Comparison of ENCODE assay signal across 14 cellular contexts in genomic region chr11:123409886-123410549, GRCh38.
"Had no signal": no experiment of that assay in that cellular context is flagged by ENCODE, and none has a peak within 500 bp of the region (broad histone marks: within the 10 kb centered on the region; RNA-seq: fewer than 3 reads in every experiment).

No MANE protein-coding gene starts in this region.

- H3K9me3 ChIP-seq: gastroesophageal sphincter, left ventricle myocardium inferior, psoas muscle, right lobe of liver, tibial artery, vagina had no signal

- H3K4me1 Mint-ChIP-seq: memory B cell had no signal

- H3K36me3 Mint-ChIP-seq: memory B cell; stimulated activated effector memory CD8-positive, alpha-beta T cell treated with anti-CD3 and anti-CD28 coated beads, Interleukin-12 subunit alpha, Interleukin-12 subunit beta, amount 100 ng/mL, for 72 hours had no signal

- H3K4me3 Mint-ChIP-seq: activated CD4-positive, alpha-beta memory T cell treated with anti-CD3 and anti-CD28 coated beads, Interleukin-2, amount 10 ng/mL, durations not matched to agents 7 days and 5 days; activated CD4-positive, alpha-beta T cell treated with anti-CD3 and anti-CD28 coated beads for 36 hours; memory B cell; nephron; stimulated activated effector memory CD8-positive, alpha-beta T cell treated with anti-CD3 and anti-CD28 coated beads, Interleukin-12 subunit alpha, Interleukin-12 subunit beta, amount 100 ng/mL, for 72 hours had no signal

- H3K4me1 ChIP-seq: psoas muscle, right lobe of liver, tibial artery, vagina had no signal

- H2AFZ ChIP-seq: hepatocyte had no signal

- ATAC-seq: activated CD4-positive, alpha-beta T cell treated with anti-CD3 and anti-CD28 coated beads for 36 hours; gastroesophageal sphincter; psoas muscle; right lobe of liver; stimulated activated effector memory CD8-positive, alpha-beta T cell treated with anti-CD3 and anti-CD28 coated beads, Interleukin-12 subunit alpha, Interleukin-12 subunit beta, amount 100 ng/mL, for 72 hours had no signal

- H3K36me3 ChIP-seq: gastroesophageal sphincter, left ventricle myocardium inferior, right lobe of liver, tibial artery, vagina had no signal

- H3K27me3 Mint-ChIP-seq: activated CD4-positive, alpha-beta memory T cell treated with anti-CD3 and anti-CD28 coated beads, Interleukin-2, amount 10 ng/mL, durations not matched to agents 7 days and 5 days had no signal

- DNase-seq: activated CD4-positive, alpha-beta memory T cell treated with anti-CD3 and anti-CD28 coated beads, Interleukin-2, amount 10 ng/mL, durations not matched to agents 7 days and 5 days; activated CD4-positive, alpha-beta T cell treated with anti-CD3 and anti-CD28 coated beads for 36 hours; activated naive CD4-positive, alpha-beta T cell treated with Interleukin-2 at 50 U/mL for 16 hours; kidney; left ventricle myocardium inferior; psoas muscle; right lobe of liver; tibial artery had no signal

- H3K9me3 Mint-ChIP-seq: activated CD4-positive, alpha-beta memory T cell treated with anti-CD3 and anti-CD28 coated beads, Interleukin-2, amount 10 ng/mL, durations not matched to agents 7 days and 5 days; memory B cell; nephron; stimulated activated effector memory CD8-positive, alpha-beta T cell treated with anti-CD3 and anti-CD28 coated beads, Interleukin-12 subunit alpha, Interleukin-12 subunit beta, amount 100 ng/mL, for 72 hours had no signal

- H3K27ac Mint-ChIP-seq: activated CD4-positive, alpha-beta memory T cell treated with anti-CD3 and anti-CD28 coated beads, Interleukin-2, amount 10 ng/mL, durations not matched to agents 7 days and 5 days; activated CD4-positive, alpha-beta T cell treated with anti-CD3 and anti-CD28 coated beads for 36 hours; memory B cell; nephron; stimulated activated effector memory CD8-positive, alpha-beta T cell treated with anti-CD3 and anti-CD28 coated beads, Interleukin-12 subunit alpha, Interleukin-12 subunit beta, amount 100 ng/mL, for 72 hours had no signal

- H3K4me3 ChIP-seq: gastroesophageal sphincter, hepatocyte, left ventricle myocardium inferior, psoas muscle, right lobe of liver, tibial artery, vagina had no signal

- H3K27ac ChIP-seq: gastroesophageal sphincter, left ventricle myocardium inferior, psoas muscle, right lobe of liver, tibial artery, vagina had no signal

- H3K79me2 ChIP-seq: hepatocyte had no signal

- H3K27me3 ChIP-seq: hepatocyte, right lobe of liver, vagina had no signal
